In genomic region chr1:164191191-164191590, GRCh38 we compare ENCODE assay signal across 8 cellular contexts.
"Had no signal": no experiment of that assay in that cellular context is flagged by ENCODE, and none has a peak within 500 bp of the region (broad histone marks: within the 10 kb centered on the region; RNA-seq: fewer than 3 reads in every experiment).

No MANE protein-coding gene starts in this region.

- DNase-seq: GM23248, GOT3, H7, KBM-7 had no signal

- H3K9me3 ChIP-seq: HAP-1 had no signal

- H3K4me1 ChIP-seq: HAP-1 had no signal

- H3K4me2 ChIP-seq: KMS-11 had no signal

- H2AFZ ChIP-seq: GM23248 had no signal

- H3K36me3 ChIP-seq: HAP-1 had no signal

- H3K4me3 ChIP-seq: GM23248, HAP-1 had no signal

- FAIRE-seq: HepG2 had no signal

- H3K27ac ChIP-seq: GM23248, HL-60, KMS-11 had no signal
